12 cellular contexts compared by ENCODE assay signal in the genomic region with DNA sequence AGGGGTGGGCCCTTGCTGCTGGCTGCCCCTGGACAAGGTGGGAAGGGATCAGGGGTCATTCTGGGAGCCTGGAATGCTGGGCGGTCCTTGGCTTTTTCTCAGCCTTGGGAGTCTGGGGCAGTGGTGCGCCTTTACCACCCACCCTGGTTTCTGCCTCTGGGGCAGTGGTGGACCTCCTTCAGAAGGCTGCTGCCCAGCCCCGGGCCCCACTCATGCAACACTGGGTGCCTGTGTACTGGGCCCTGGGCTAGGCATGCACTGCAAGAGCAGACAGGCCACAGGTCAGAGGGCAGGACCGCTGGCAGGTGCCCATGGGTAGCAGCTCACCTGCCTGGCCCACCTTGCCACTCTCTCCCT. TPM values are rescaled to one million over a fixed set of nuclear protein-coding genes. Genes with fewer than 3 reads are reported as not detected.
DNase-seq lines count a peak whose midpoint lies in the region; ATAC-seq, FAIRE-seq and TF ChIP-seq lines count a peak whose summit lies in the region.
"Had no signal": no experiment of that assay in that cellular context is flagged by ENCODE, and none has a peak within 500 bp of the region (broad histone marks: within the 10 kb centered on the region; RNA-seq: fewer than 3 reads in every experiment).

No MANE protein-coding gene starts in this region.

- no peak overlapping the region for H3K4me2 ChIP-seq in HepG2 (ENCODE audit: low read depth, low read length)

- TF ChIP-seq CTCF in HL-60 (IDR thresholded peaks at IDR 0.05; ENCODE audit: insufficient read depth, low read length) (no peak), body of pancreas (IDR thresholded peaks at IDR 0.05) (no peak), HepG2 (CRISPR knock-in tag; IDR thresholded peaks at IDR 0.05) (no peak), spleen (IDR thresholded peaks at IDR 0.05 in 8 of 11, conservative IDR thresholded peaks at IDR 0.05 in 3 of 11) (no peak)

- H3K9me3 Mint-ChIP-seq in stimulated activated naive B cell treated with anti-CD40 and anti-IgM and Interleukin-4, amounts not matched to agents 10 μg/mL and 1 μg/mL and 100 μg/mL, for 72 hours: no peaks in the 10 kb centered on the region

- CTCF ChIA-PET in HepG2 (lab: Yijun Ruan, JAX; ENCODE audit: low intra/inter-chr PET ratio, low total read pairs): no interaction called here

- H3K9me3 ChIP-seq in body of pancreas: no peaks in the 10 kb centered on the region
- no peaks in the 10 kb centered on the region for H3K9me3 ChIP-seq in HepG2 (ENCODE audit: low read length)
- H3K9me3 ChIP-seq in spleen: no peaks in the 10 kb centered on the region

- no peak overlapping the region for H3K27ac Mint-ChIP-seq in stimulated activated naive B cell treated with anti-CD40 and anti-IgM and Interleukin-4, amounts not matched to agents 10 μg/mL and 1 μg/mL and 100 μg/mL, for 72 hours

- H3K4me3 Mint-ChIP-seq in stimulated activated naive B cell treated with anti-CD40 and anti-IgM and Interleukin-4, amounts not matched to agents 10 μg/mL and 1 μg/mL and 100 μg/mL, for 72 hours: no peak overlapping the region

- POLR2A ChIA-PET in HepG2 (lab: Yijun Ruan, JAX): no interaction called here

- H3K36me3 ChIP-seq in body of pancreas (replicated peaks in 1 of 2; ENCODE audit: insufficient read depth in 1 of 2, low read depth in 2 of 2) (no peaks in the 10 kb centered on the region), HepG2 (replicated peaks in 1 of 2; ENCODE audit: control insufficient read depth in 1 of 2, insufficient read depth in 2 of 2, low read length in 2 of 2) (peaks cover 1 to 11% of the 10 kb centered on the region in 2 experiments; a peak in 2 of 5 replicates), spleen (peaks cover 0 to 26% (median 0%) of the 10 kb centered on the region in 6 donors)

- H4K20me1 ChIP-seq in HepG2 (ENCODE audit: insufficient read depth, low read length): no peaks in the 10 kb centered on the region

- intact Hi-C loops in body of pancreas (cut with DNase I) (no loop called here), HepG2 (cut with micrococcal nuclease; ENCODE audit: unreplicated experiment) (no loop called here), spleen (cut with DNase I; ENCODE audit: low total_unique reads) (no loop called here)

- TF ChIP-seq POLR2A in body of pancreas (IDR thresholded peaks at IDR 0.05) (no peak), HepG2 (IDR thresholded peaks at IDR 0.05; ENCODE audit: insufficient read depth in 1 of 2, low read depth in 2 of 2, low read length in 2 of 2) (no peak), spleen (IDR thresholded peaks at IDR 0.05) (no peak)

- BruUV-seq in HepG2 (replicated peaks; lab: Mats Ljungman, UMichigan): no TSS peak

- H3K4me3 ChIP-seq in HL-60 (replicated peaks; ENCODE audit: insufficient read depth, low read length) (no peak overlapping the region), body of pancreas (no peak overlapping the region), HepG2 (replicated peaks in 1 of 3; ENCODE audit: insufficient read depth in 1 of 3, low read depth in 2 of 3, low read length in 3 of 3) (no peak overlapping the region), spleen (peak overlapping the region in 3 of 8 donors; percentile 49 to 67 (median 50))

- H3K4me1 ChIP-seq in body of pancreas (peaks cover 94% of the 10 kb centered on the region), HepG2 (ENCODE audit: insufficient read depth, low read length) (peaks cover 89% of the 10 kb centered on the region), spleen (peaks cover 83 to 97% (median 93%) of the 10 kb centered on the region in 6 donors)

- TF ChIP-seq RAD21 in HepG2 (CRISPR knock-in tag; IDR thresholded peaks at IDR 0.05): no peak

- H3K27me3 ChIP-seq in HL-60 (ENCODE audit: insufficient read depth, poor library complexity, severe bottlenecking) (no peaks in the 10 kb centered on the region), body of pancreas (no peaks in the 10 kb centered on the region), HepG2 (ENCODE audit: control insufficient read depth in 1 of 2, insufficient read depth in 2 of 2, low read length in 2 of 2) (no peaks in the 10 kb centered on the region), spleen (replicated peaks in 1 of 7) (no peaks in the 10 kb centered on the region)

- H3K9ac ChIP-seq in HepG2 (ENCODE audit: insufficient read depth, low read depth, low read length): no peak overlapping the region

- H2AFZ ChIP-seq in HepG2 (ENCODE audit: low read length): no peak overlapping the region

- no peak for ATAC-seq in body of pancreas
- ATAC-seq in HepG2: no peak
- ATAC-seq in stimulated activated naive B cell treated with anti-CD40 and anti-IgM and Interleukin-4, amounts not matched to agents 10 μg/mL and 1 μg/mL and 100 μg/mL, for 72 hours (replicated peaks): no peak
- no peak for ATAC-seq in GM18502 (IDR thresholded peaks at IDR 0.05; ENCODE audit: poor library complexity, unreplicated experiment)

- peaks cover 63 to 93% of the 10 kb centered on the region in 2 donors for H3K4me1 Mint-ChIP-seq in stimulated activated naive B cell treated with anti-CD40 and anti-IgM and Interleukin-4, amounts not matched to agents 10 μg/mL and 1 μg/mL and 100 μg/mL, for 72 hours

- 89% methylated on average over 4 of the region's 4 CpGs; no CpG with 5 or more reads in 1 of the 2 donors for WGBS in body of pancreas, 2 donors
- no CpG with 5 or more reads among the region's 4 CpGs for WGBS in HepG2 (ENCODE audit: low lambda C conversion rate)
- 85 to 98% (median 94%) methylated on average over 4 of the region's 4 CpGs for WGBS in spleen, 5 donors

- peaks cover 0 to 7% of the 10 kb centered on the region in 2 donors for H3K36me3 Mint-ChIP-seq in stimulated activated naive B cell treated with anti-CD40 and anti-IgM and Interleukin-4, amounts not matched to agents 10 μg/mL and 1 μg/mL and 100 μg/mL, for 72 hours

- no peaks in the 10 kb centered on the region for H3K27me3 Mint-ChIP-seq in stimulated activated naive B cell treated with anti-CD40 and anti-IgM and Interleukin-4, amounts not matched to agents 10 μg/mL and 1 μg/mL and 100 μg/mL, for 72 hours

- FAIRE-seq in HepG2 (lab: Jason Lieb, UNC): no peak
- FAIRE-seq: small intestine had no signal

- in situ Hi-C loops in HepG2 (cut with HindIII; ENCODE audit: extremely low pct_ligation_motif_present, low pct_unique_long_range_greater_than_20kb): no loop called here

- H3K79me2 ChIP-seq in HepG2 (ENCODE audit: insufficient read depth, low read length): peaks cover 52% of the 10 kb centered on the region

- TF ChIP-seq EP300 in HepG2 (IDR thresholded peaks at IDR 0.05; ENCODE audit: low read depth in 2 of 2, low read length in 2 of 2) (no peak), HepG2 (CRISPR knock-in tag; IDR thresholded peaks at IDR 0.05; ENCODE audit: borderline replicate concordance) (no peak)

- peak overlapping the region; percentile 90 for H3K27ac ChIP-seq in HL-60 (replicated peaks)
- peak overlapping the region; percentile 67 to 86 (median 82) for H3K27ac ChIP-seq in body of pancreas
- no peak overlapping the region for H3K27ac ChIP-seq in HepG2 (ENCODE audit: extremely low read length, insufficient read depth, low read length)
- H3K27ac ChIP-seq in spleen: peak overlapping the region; percentile 79 to 98 (median 88)
- H3K27ac ChIP-seq: VCaP had no signal

- DNase-seq in HL-60 (ENCODE audit: low read depth in 1 of 2, low spot score in 1 of 2): no peak
- DNase-seq in body of pancreas: peak in 1 of 4 donors; percentile 13
- no peak for DNase-seq in HepG2 (ENCODE audit: low spot score)
- peak; percentile 76 for DNase-seq in spleen
- no peak for DNase-seq in NCI-H2227 (lab: John Stamatoyannopoulos, UW; ENCODE audit: unreplicated experiment)
- no peak for DNase-seq in stimulated activated naive B cell treated with anti-CD40 and anti-IgM and Interleukin-4, amounts not matched to agents 10 μg/mL and 1 μg/mL and 100 μg/mL, for 72 hours
- no peak for DNase-seq in C1 segment of cervical spinal cord (lab: John Stamatoyannopoulos, UW)
- DNase-seq: cerebellar nuclear complex, Karpas-422 had no signal

RNA-seq across cellular contexts. Expression of a gene that starts 4.3 kb away (rescaled TPM):
- 10 to 100 TPM; 29.0 to 33.5 TPM for total RNA-seq in body of pancreas
- total RNA-seq in HepG2 (2016; rRNA removed; fragmentation: Illumina TruSeq; extraction: Trizol): 7.0 and 16.9 TPM in 2 replicates
- 8.3 and 8.9 TPM in 2 replicates for total RNA-seq in HepG2 (2016; cell fraction: cytosol; rRNA removed; fragmentation: Illumina TruSeq; extraction: Trizol; ENCODE audit: low read depth)
- total RNA-seq in HepG2 (2016; cell fraction: insoluble cytoplasmic fraction; rRNA removed; fragmentation: Illumina TruSeq; extraction: Trizol): 6.0 and 17.5 TPM in 2 replicates
- total RNA-seq in HepG2 (2016; cell fraction: membrane; rRNA removed; fragmentation: Illumina TruSeq; extraction: Trizol): 10.1 and 13.2 TPM in 2 replicates
- total RNA-seq in HepG2 (2016; cell fraction: nucleus; rRNA removed; fragmentation: Illumina TruSeq; extraction: Trizol): 24.2 and 26.2 TPM in 2 replicates
- polyA plus RNA-seq in HepG2 (2011; rRNA removed): 34.5 and 38.6 TPM in 2 replicates
- polyA plus RNA-seq in HepG2 (2011; cell fraction: cytosol; rRNA removed): 9.0 and 10.4 TPM in 2 replicates
- 190 and 200 TPM in 2 replicates for polyA plus RNA-seq in HepG2 (2011; cell fraction: nucleus; rRNA removed)
- polyA plus RNA-seq in HepG2 (2012): 8.5 and 20.0 TPM in 2 replicates
- polyA plus RNA-seq in HepG2 (2016; cell fraction: cytosol; fragmentation: Illumina TruSeq; extraction: Trizol; ENCODE audit: low read depth): 8.6 and 9.1 TPM in 2 replicates
- polyA plus RNA-seq in HepG2 (2016; cell fraction: insoluble cytoplasmic fraction; fragmentation: Illumina TruSeq; extraction: Trizol; ENCODE audit: low read depth): 8.9 and 10.1 TPM in 2 replicates
- polyA plus RNA-seq in HepG2 (2016; cell fraction: membrane; fragmentation: Illumina TruSeq; extraction: Trizol; ENCODE audit: low read depth): 12.6 and 15.4 TPM in 2 replicates
- 68.6 and 68.9 TPM in 2 replicates for polyA plus RNA-seq in HepG2 (2016; cell fraction: nucleus; fragmentation: Illumina TruSeq; extraction: Trizol; ENCODE audit: insufficient read depth, low read depth)
- 33.1 and 43.4 TPM in 2 replicates for polyA minus RNA-seq in HepG2 (2011; rRNA and poly(A)+ RNA removed; ENCODE audit: low replicate concordance)
- polyA minus RNA-seq in HepG2 (2011; cell fraction: cytosol; rRNA and poly(A)+ RNA removed): 8.4 and 8.5 TPM in 2 replicates
- polyA minus RNA-seq in HepG2 (2011; cell fraction: nucleus; rRNA and poly(A)+ RNA removed): 60.7 and 63.2 TPM in 2 replicates
- 100 to 1,000 TPM; 150 to 295 (median 265) TPM for total RNA-seq in spleen
- 100 to 1,000 TPM in 1 of 3 donors, 10 to 100 TPM in 2; 42.0 to 138 (median 43.5) TPM for polyA plus RNA-seq in spleen

RNA-seq across cellular contexts. Expression of a gene that starts 41.0 kb away (rescaled TPM):
- total RNA-seq in body of pancreas: 10 to 100 TPM; 39.7 to 75.8 TPM
- 28.5 and 38.0 TPM in 2 replicates for total RNA-seq in HepG2 (2016; rRNA removed; fragmentation: Illumina TruSeq; extraction: Trizol)
- total RNA-seq in HepG2 (2016; cell fraction: cytosol; rRNA removed; fragmentation: Illumina TruSeq; extraction: Trizol; ENCODE audit: low read depth): 51.3 and 56.9 TPM in 2 replicates
- 23.8 and 37.4 TPM in 2 replicates for total RNA-seq in HepG2 (2016; cell fraction: insoluble cytoplasmic fraction; rRNA removed; fragmentation: Illumina TruSeq; extraction: Trizol)
- 75.6 and 77.4 TPM in 2 replicates for total RNA-seq in HepG2 (2016; cell fraction: membrane; rRNA removed; fragmentation: Illumina TruSeq; extraction: Trizol)
- 22.8 and 24.6 TPM in 2 replicates for total RNA-seq in HepG2 (2016; cell fraction: nucleus; rRNA removed; fragmentation: Illumina TruSeq; extraction: Trizol)
- 25.6 and 30.1 TPM in 2 replicates for polyA plus RNA-seq in HepG2 (2011; rRNA removed)
- 24.2 and 29.8 TPM in 2 replicates for polyA plus RNA-seq in HepG2 (2011; cell fraction: cytosol; rRNA removed)
- polyA plus RNA-seq in HepG2 (2011; cell fraction: nucleus; rRNA removed): 85.8 and 92.8 TPM in 2 replicates
- polyA plus RNA-seq in HepG2 (2012): 14.3 and 23.5 TPM in 2 replicates
- 52.0 and 56.1 TPM in 2 replicates for polyA plus RNA-seq in HepG2 (2016; cell fraction: cytosol; fragmentation: Illumina TruSeq; extraction: Trizol; ENCODE audit: low read depth)
- polyA plus RNA-seq in HepG2 (2016; cell fraction: insoluble cytoplasmic fraction; fragmentation: Illumina TruSeq; extraction: Trizol; ENCODE audit: low read depth): 25.2 and 28.5 TPM in 2 replicates
- 60.4 and 61.0 TPM in 2 replicates for polyA plus RNA-seq in HepG2 (2016; cell fraction: membrane; fragmentation: Illumina TruSeq; extraction: Trizol; ENCODE audit: low read depth)
- polyA plus RNA-seq in HepG2 (2016; cell fraction: nucleus; fragmentation: Illumina TruSeq; extraction: Trizol; ENCODE audit: insufficient read depth, low read depth): 46.5 and 50.4 TPM in 2 replicates
- 10.0 and 18.7 TPM in 2 replicates for polyA minus RNA-seq in HepG2 (2011; rRNA and poly(A)+ RNA removed; ENCODE audit: low replicate concordance)
- 8.1 and 8.4 TPM in 2 replicates for polyA minus RNA-seq in HepG2 (2011; cell fraction: cytosol; rRNA and poly(A)+ RNA removed)
- polyA minus RNA-seq in HepG2 (2011; cell fraction: nucleus; rRNA and poly(A)+ RNA removed): 18.6 and 22.9 TPM in 2 replicates
- 10 to 100 TPM; 35.1 to 52.5 (median 50.4) TPM for total RNA-seq in spleen
- 10 to 100 TPM; 32.7 to 53.5 (median 33.2) TPM for polyA plus RNA-seq in spleen

RNA-seq across cellular contexts. Expression of a gene that starts 46.5 kb away (rescaled TPM):
- total RNA-seq in body of pancreas (100 to 1,000 TPM in 1 of 2 donors, 10 to 100 TPM in 1; 84.1 to 266 TPM), HepG2 (2016; rRNA removed; fragmentation: Illumina TruSeq; extraction: Trizol) (122 and 133 TPM in 2 replicates), spleen (100 to 1,000 TPM; 260 to 348 (median 295) TPM)
- 25.1 and 28.0 TPM in 2 replicates for total RNA-seq in HepG2 (2016; cell fraction: cytosol; rRNA removed; fragmentation: Illumina TruSeq; extraction: Trizol; ENCODE audit: low read depth)
- total RNA-seq in HepG2 (2016; cell fraction: insoluble cytoplasmic fraction; rRNA removed; fragmentation: Illumina TruSeq; extraction: Trizol): 104 and 117 TPM in 2 replicates
- 56.9 and 59.3 TPM in 2 replicates for total RNA-seq in HepG2 (2016; cell fraction: membrane; rRNA removed; fragmentation: Illumina TruSeq; extraction: Trizol)
- 109 and 119 TPM in 2 replicates for total RNA-seq in HepG2 (2016; cell fraction: nucleus; rRNA removed; fragmentation: Illumina TruSeq; extraction: Trizol)
- polyA plus RNA-seq in HepG2 (2011; rRNA removed) (73.9 and 76.3 TPM in 2 replicates), spleen (100 to 1,000 TPM; 175 to 224 (median 194) TPM)
- 48.1 and 66.3 TPM in 2 replicates for polyA plus RNA-seq in HepG2 (2011; cell fraction: cytosol; rRNA removed)
- polyA plus RNA-seq in HepG2 (2011; cell fraction: nucleus; rRNA removed): 210 and 221 TPM in 2 replicates
- polyA plus RNA-seq in HepG2 (2012): 70.7 and 77.6 TPM in 2 replicates
- polyA plus RNA-seq in HepG2 (2016; cell fraction: cytosol; fragmentation: Illumina TruSeq; extraction: Trizol; ENCODE audit: low read depth): 11.6 and 13.4 TPM in 2 replicates
- polyA plus RNA-seq in HepG2 (2016; cell fraction: insoluble cytoplasmic fraction; fragmentation: Illumina TruSeq; extraction: Trizol; ENCODE audit: low read depth): 90.6 and 120 TPM in 2 replicates
- 40.3 and 41.9 TPM in 2 replicates for polyA plus RNA-seq in HepG2 (2016; cell fraction: membrane; fragmentation: Illumina TruSeq; extraction: Trizol; ENCODE audit: low read depth)
- polyA plus RNA-seq in HepG2 (2016; cell fraction: nucleus; fragmentation: Illumina TruSeq; extraction: Trizol; ENCODE audit: insufficient read depth, low read depth): 163 and 167 TPM in 2 replicates
- 28.2 and 90.0 TPM in 2 replicates for polyA minus RNA-seq in HepG2 (2011; rRNA and poly(A)+ RNA removed; ENCODE audit: low replicate concordance)
- polyA minus RNA-seq in HepG2 (2011; cell fraction: cytosol; rRNA and poly(A)+ RNA removed): 43.0 and 48.4 TPM in 2 replicates
- polyA minus RNA-seq in HepG2 (2011; cell fraction: nucleus; rRNA and poly(A)+ RNA removed): 99.5 and 109 TPM in 2 replicates

Comparison
In these comparisons a context has a peak if more than half of its experiments do, and no peak if none do; other contexts are left out.
1. RNA of a gene that starts 4.3 kb away (total RNA-seq): 150 to 295 TPM in spleen; 29.0 to 33.5 TPM in body of pancreas and 6.0 to 26.2 TPM in HepG2; every median in the first group is over 4 times any median in the second.